Comparison of ENCODE assay signal across 10 cellular contexts in the genomic region with DNA sequence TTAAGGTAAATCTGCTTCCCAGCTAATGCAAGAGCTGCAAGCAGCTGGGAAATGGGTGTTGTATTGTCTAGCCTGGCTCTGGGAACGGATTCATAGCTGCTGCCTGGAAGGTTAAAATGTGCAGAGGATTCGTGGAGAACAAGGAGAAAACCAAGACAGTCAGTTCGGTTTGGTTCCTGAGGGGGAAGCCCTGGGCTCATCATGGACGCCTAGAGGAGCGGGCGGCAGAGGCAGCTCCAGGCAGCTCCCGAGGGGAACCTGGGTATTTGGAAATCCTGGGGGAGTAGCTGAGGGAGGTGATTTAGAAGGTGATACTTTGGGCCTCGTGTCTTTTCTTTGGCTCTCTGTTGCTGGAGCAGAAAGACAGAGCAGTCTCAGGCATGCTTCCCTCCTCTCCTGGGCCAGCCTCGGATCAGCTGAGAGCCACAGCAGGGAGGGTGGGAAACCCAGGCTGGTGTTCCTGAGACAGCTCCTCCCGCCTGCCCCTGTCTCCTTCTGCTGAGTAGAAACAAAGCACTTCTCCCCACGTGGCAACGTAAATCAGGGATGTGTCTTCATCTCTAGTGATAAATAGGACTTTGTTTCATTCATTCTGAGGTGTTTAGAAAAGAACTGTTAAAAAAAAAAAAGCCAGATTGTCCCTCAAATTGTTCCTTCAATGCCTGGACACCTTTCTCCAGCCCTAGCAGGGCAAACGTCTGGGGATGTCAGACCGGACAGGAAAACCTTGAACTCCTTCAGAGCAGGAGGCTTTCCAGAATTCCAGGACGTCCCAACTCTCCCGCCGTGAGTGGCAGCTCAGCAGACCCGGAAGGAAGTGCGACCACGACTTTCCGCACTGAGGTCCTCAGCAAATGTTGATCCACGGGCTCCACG.
DNase-seq lines count a peak whose midpoint lies in the region; ATAC-seq and TF ChIP-seq lines count a peak whose summit lies in the region.
"Had no signal": no experiment of that assay in that cellular context is flagged by ENCODE, and none has a peak within 500 bp of the region (broad histone marks: within the 10 kb centered on the region; RNA-seq: fewer than 3 reads in every experiment).

No MANE protein-coding gene starts in this region.

- H3K27ac ChIP-seq in WERI-Rb-1 = no peak overlapping the region
- peak overlapping the region; percentile 72 for H3K27ac ChIP-seq in layer of hippocampus (ENCODE audit: low read depth, low read length)
- H3K27ac ChIP-seq in sigmoid colon = peak overlapping the region in 2 of 4 donors; percentile 19 to 69

- no peak for ATAC-seq in GM18909 (IDR thresholded peaks at IDR 0.05; ENCODE audit: poor library complexity, unreplicated experiment)

- H3K36me3 ChIP-seq in WERI-Rb-1 (no peaks in the 10 kb centered on the region), sigmoid colon (no peaks in the 10 kb centered on the region)

- no peak overlapping the region for H3K4me3 ChIP-seq in WERI-Rb-1 (ENCODE audit: low read depth, low read length)
- no peak overlapping the region for H3K4me3 ChIP-seq in sigmoid colon

- H3K27me3 ChIP-seq in WERI-Rb-1 (ENCODE audit: insufficient read depth, low read depth, severe bottlenecking) (no peaks in the 10 kb centered on the region), layer of hippocampus (ENCODE audit: control insufficient read depth, insufficient read depth, low read length) (peaks cover 4% of the 10 kb centered on the region), sigmoid colon (no peaks in the 10 kb centered on the region)

- no peak overlapping the region for H3K27ac Mint-ChIP-seq in Calu3 (ENCODE audit: unreplicated experiment)
- H3K27ac Mint-ChIP-seq: IgD-negative memory B cell had no signal

- CTCF ChIA-PET in Calu3 (lab: Charles Lee) = no interaction called here

- no peak for TF ChIP-seq POLR2A in sigmoid colon (IDR thresholded peaks at IDR 0.05)

- DNase-seq in Calu3 (no peak), WERI-Rb-1 (peak; percentile 25), sigmoid colon (peak; percentile 54), KG1 (lab: John Stamatoyannopoulos, UW) (no peak), NCI-H82 treated with DMSO at 0.1 percent for 48 hours (lab: John Stamatoyannopoulos, UW; ENCODE audit: unreplicated experiment) (no peak)
- DNase-seq in activated naive CD4-positive, alpha-beta T cell treated with Interleukin-2 at 50 U/mL for 16 hours = no peak
- DNase-seq: kidney glomerular epithelial cell had no signal

- no peak overlapping the region for H3K4me3 Mint-ChIP-seq in Calu3 (ENCODE audit: low read depth, unreplicated experiment)

- no peak for TF ChIP-seq EP300 in sigmoid colon (IDR thresholded peaks at IDR 0.05)

- BruUV-seq in Calu3 (replicated peaks; lab: Mats Ljungman, UMichigan) = TSS peak; percentile 64

- H3K9me3 ChIP-seq in WERI-Rb-1 (ENCODE audit: severe bottlenecking) (no peaks in the 10 kb centered on the region), sigmoid colon (no peaks in the 10 kb centered on the region)

- no peaks in the 10 kb centered on the region for H3K4me1 Mint-ChIP-seq in Calu3 (ENCODE audit: low read depth, unreplicated experiment)

- intact Hi-C loops in Calu3 (cut with micrococcal nuclease; ENCODE audit: unreplicated experiment) (no loop called here), sigmoid colon (cut with DNase I) (no loop called here)

- 65 to 80% methylated on average over 23 of the region's 23 CpGs for WGBS in sigmoid colon, 2 donors

- no peaks in the 10 kb centered on the region for H3K9me3 Mint-ChIP-seq in Calu3 (ENCODE audit: low read depth, unreplicated experiment)
- H3K9me3 Mint-ChIP-seq: IgD-negative memory B cell had no signal

- peaks cover 44% of the 10 kb centered on the region for H3K27me3 Mint-ChIP-seq in Calu3 (ENCODE audit: unreplicated experiment)

- no peaks in the 10 kb centered on the region for H3K36me3 Mint-ChIP-seq in Calu3 (ENCODE audit: insufficient read depth, unreplicated experiment)
- H3K36me3 Mint-ChIP-seq: IgD-negative memory B cell had no signal

- TF ChIP-seq CTCF in Calu3 (IDR thresholded peaks at IDR 0.05; ENCODE audit: unreplicated experiment) = no peak
- no peak for TF ChIP-seq CTCF in WERI-Rb-1 (IDR thresholded peaks at IDR 0.05; ENCODE audit: low read depth, low read length)
- no peak for TF ChIP-seq CTCF in sigmoid colon (IDR thresholded peaks at IDR 0.05)

- H3K4me1 ChIP-seq in sigmoid colon = peaks cover 0 to 26% (median 17%) of the 10 kb centered on the region in 4 donors

Comparison
In these comparisons a context has a peak if more than half of its experiments do, and no peak if none do; other contexts are left out.
1. DNase-seq: peak in WERI-Rb-1 (single experiment) and sigmoid colon (single experiment); none in Calu3 (single experiment), KG1 (single experiment), NCI-H82 treated with DMSO at 0.1 percent for 48 hours (single experiment) and activated naive CD4-positive, alpha-beta T cell treated with Interleukin-2 at 50 U/mL for 16 hours (single experiment).